ENCODE assay signal across 17 cellular contexts in genomic region chr7:129495987-129496386, GRCh38. TPM values are rescaled to one million over a fixed set of nuclear protein-coding genes. Genes with fewer than 3 reads are reported as not detected.
"Had no signal": no experiment of that assay in that cellular context is flagged by ENCODE, and none has a peak within 500 bp of the region (broad histone marks: within the 10 kb centered on the region; RNA-seq: fewer than 3 reads in every experiment).

No MANE protein-coding gene starts in this region.

- H3K27me3 Mint-ChIP-seq: activated CD4-positive, alpha-beta T cell treated with anti-CD3 and anti-CD28 coated beads for 36 hours had no signal

- H3K4me1 ChIP-seq: adrenal gland, colonic mucosa, gastrocnemius medialis, left lung, testis had no signal

- DNase-seq: activated CD4-positive, alpha-beta T cell treated with anti-CD3 and anti-CD28 coated beads for 36 hours; activated naive CD4-positive, alpha-beta T cell treated with anti-CD3 and anti-CD28 coated beads, Interleukin-2, amount 50 U/mL, for 16 hours; colonic mucosa; effector CD4-positive, alpha-beta T cell; gastrocnemius medialis; left lung; ovary; stimulated activated CD4-positive, alpha-beta T cell treated with anti-CD3 and anti-CD28 coated beads, Interleukin-2, amount 100 ng/mL, for 48 hours; stimulated activated CD8-positive, alpha-beta memory T cell treated with anti-CD3 and anti-CD28 coated beads, Interleukin-4, amount 100 ng/mL, for 48 hours; stimulated activated naive CD8-positive, alpha-beta T cell treated with anti-CD3 and anti-CD28 coated beads, Interleukin-15, amount 100 ng/mL, for 72 hours; testis; WERI-Rb-1 had no signal

- H3K27me3 ChIP-seq: adrenal gland, colonic mucosa, gastrocnemius medialis, left lung, ovary, testis had no signal

- H3K4me3 Mint-ChIP-seq: activated CD4-positive, alpha-beta T cell treated with anti-CD3 and anti-CD28 coated beads for 36 hours; neural crest cell; stimulated activated naive CD8-positive, alpha-beta T cell treated with anti-CD3 and anti-CD28 coated beads, Interleukin-15, amount 100 ng/mL, for 72 hours had no signal

- H3K27ac Mint-ChIP-seq: activated CD4-positive, alpha-beta T cell treated with anti-CD3 and anti-CD28 coated beads for 36 hours; stimulated activated naive CD8-positive, alpha-beta T cell treated with anti-CD3 and anti-CD28 coated beads, Interleukin-15, amount 100 ng/mL, for 72 hours had no signal

- H3K36me3 ChIP-seq: adrenal gland, colonic mucosa, gastrocnemius medialis, left lung, ovary, WERI-Rb-1 had no signal

- ATAC-seq: activated CD4-positive, alpha-beta T cell treated with anti-CD3 and anti-CD28 coated beads for 36 hours; gastrocnemius medialis; left lung; stimulated activated naive CD8-positive, alpha-beta T cell treated with anti-CD3 and anti-CD28 coated beads, Interleukin-15, amount 100 ng/mL, for 72 hours had no signal

- H3K9me3 ChIP-seq: adrenal gland, colonic mucosa, gastrocnemius medialis, left lung, ovary, testis had no signal

- H3K27ac ChIP-seq: adrenal gland, colonic mucosa, gastrocnemius medialis, left lung, ovary, testis, WERI-Rb-1 had no signal

- FAIRE-seq: keratinocyte, urothelium cell line had no signal

- H3K9me3 Mint-ChIP-seq: neural crest cell; stimulated activated naive CD8-positive, alpha-beta T cell treated with anti-CD3 and anti-CD28 coated beads, Interleukin-15, amount 100 ng/mL, for 72 hours had no signal

- H3K4me1 Mint-ChIP-seq: neural crest cell had no signal

- H3K4me3 ChIP-seq: adrenal gland, colonic mucosa, gastrocnemius medialis, left lung, ovary, testis had no signal

RNA-seq across cellular contexts. Expression of gene SMKR1, which starts 6.3 kb away (rescaled TPM):
- total RNA-seq: cardiac septum, gastrocnemius medialis had no signal
